ENCODE assay signal across 7 cellular contexts in the genomic region with DNA sequence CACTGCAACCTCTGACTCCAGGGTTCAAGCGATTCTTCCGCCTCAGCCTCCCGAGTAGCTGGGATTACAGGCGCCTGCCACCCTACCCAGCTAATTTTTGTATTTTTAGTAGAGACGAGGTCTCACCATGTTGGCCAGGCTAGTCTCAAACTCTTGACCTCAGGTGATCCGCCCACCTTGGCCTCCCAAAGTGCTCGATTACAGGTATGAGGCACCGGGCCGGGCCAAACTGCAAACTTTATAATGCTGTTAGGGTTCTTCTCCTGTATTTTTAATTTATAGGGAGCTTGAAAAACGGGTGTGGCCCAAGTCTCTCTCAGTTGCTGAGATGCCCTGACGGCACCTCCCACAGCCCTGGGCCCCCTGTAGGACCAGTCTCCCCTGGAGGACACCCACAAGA. TPM values are rescaled to one million over a fixed set of nuclear protein-coding genes. Genes with fewer than 3 reads are reported as not detected.
DNase-seq lines count a peak whose midpoint lies in the region; ATAC-seq and TF ChIP-seq lines count a peak whose summit lies in the region.
"Not testable (repeated sequence)": the region's sequence is repeated elsewhere in the genome, so short reads cannot be mapped to it uniquely, and the experiment has no call there.

No MANE protein-coding gene starts in this region.

- H3K79me2 ChIP-seq in OCI-LY7 (ENCODE audit: insufficient read depth, low read depth, low read length) = not testable (repeated sequence)

- not testable (repeated sequence) for ATAC-seq in heart left ventricle, left lobe of liver

- intact Hi-C loops in OCI-LY7 (cut with micrococcal nuclease; ENCODE audit: unreplicated experiment) (loop anchor here (10.0 kb wide), 1 partner anchor 373 kb away; a partner anchor contains a TSS), heart left ventricle (cut with DNase I) (loop anchor here in 1 of 10 donors (2.0 kb wide), 1 partner anchor 39 kb away; a partner anchor contains a TSS)
- intact Hi-C loops in colonic mucosa (cut with DNase I); left ventricle myocardium inferior (cut with micrococcal nuclease): not testable (repeated sequence)

- not testable (repeated sequence) for H3K36me3 Mint-ChIP-seq in osteocyte (ENCODE audit: unreplicated experiment); type B pancreatic cell

- not testable (repeated sequence) for TF ChIP-seq CTCF in OCI-LY7 (conservative IDR thresholded peaks at IDR 0.05; ENCODE audit: low read length); colonic mucosa (IDR thresholded peaks at IDR 0.05); heart left ventricle (IDR thresholded peaks at IDR 0.05); left ventricle myocardium inferior (IDR thresholded peaks at IDR 0.05; ENCODE audit: borderline replicate concordance); osteocyte (IDR thresholded peaks at IDR 0.05); type B pancreatic cell (conservative IDR thresholded peaks at IDR 0.05)

- not testable (repeated sequence) for H3K4me3 ChIP-seq in OCI-LY7 (ENCODE audit: low read depth, low read length, poor library complexity, severe bottlenecking); colonic mucosa; heart left ventricle; left ventricle myocardium inferior

- H3K27me3 ChIP-seq in colonic mucosa; heart left ventricle; left ventricle myocardium inferior (ENCODE audit: low read depth): not testable (repeated sequence)

- H3K9me2 ChIP-seq in OCI-LY7 (ENCODE audit: insufficient read depth, low read length) = not testable (repeated sequence)

- not testable (repeated sequence) for H3K36me3 ChIP-seq in OCI-LY7 (ENCODE audit: insufficient read depth, low read length); colonic mucosa; heart left ventricle; left ventricle myocardium inferior

- POLR2A ChIA-PET in OCI-LY7 (lab: Charles Lee) = interaction anchor here (0.5 to 1.6 kb wide), 3 partner anchors 9 to 89 kb away, joined by 3 read pairs; no protein-coding TSS in a partner anchor

- H3K27ac Mint-ChIP-seq in osteocyte (ENCODE audit: unreplicated experiment); type B pancreatic cell: not testable (repeated sequence)

- not testable (repeated sequence) for H3K4me3 Mint-ChIP-seq in osteocyte (ENCODE audit: unreplicated experiment); type B pancreatic cell

- not testable (repeated sequence) for H3K9me3 ChIP-seq in OCI-LY7 (ENCODE audit: low read length); colonic mucosa; heart left ventricle; left ventricle myocardium inferior (replicated peaks)

- H3K4me2 ChIP-seq in OCI-LY7 (ENCODE audit: low read length) = not testable (repeated sequence)

- H3K9me3 Mint-ChIP-seq in osteocyte (ENCODE audit: unreplicated experiment); type B pancreatic cell: not testable (repeated sequence)

- H3K9ac ChIP-seq in colonic mucosa (ENCODE audit: low read depth in 2 of 2, low read length in 2 of 2) = not testable (repeated sequence)

- H3K4me1 Mint-ChIP-seq in osteocyte (ENCODE audit: unreplicated experiment); type B pancreatic cell (ENCODE audit: unreplicated experiment): not testable (repeated sequence)

- H2AFZ ChIP-seq in OCI-LY7 (ENCODE audit: low read length) = not testable (repeated sequence)

- not testable (repeated sequence) for DNase-seq in OCI-LY7 (ENCODE audit: low spot score); heart left ventricle; left ventricle myocardium inferior
- DNase-seq in colonic mucosa = peak; percentile 11
- peak; percentile 32 for DNase-seq in left lobe of liver (ENCODE audit: low spot score)
- DNase-seq in osteocyte (ENCODE audit: extremely low spot score, unreplicated experiment) = peak; percentile 63
- peak; percentile 50 for DNase-seq in type B pancreatic cell (ENCODE audit: extremely low spot score, unreplicated experiment)

- BruUV-seq in OCI-LY7 (replicated peaks; lab: Mats Ljungman, UMichigan) = not testable (repeated sequence)

- H3K27me3 Mint-ChIP-seq in osteocyte (ENCODE audit: unreplicated experiment) = peaks cover 26% of the 10 kb centered on the region
- H3K27me3 Mint-ChIP-seq in type B pancreatic cell = not testable (repeated sequence)

- H3K4me1 ChIP-seq in OCI-LY7 (ENCODE audit: insufficient read depth, low read length, poor library complexity, severe bottlenecking) (peaks cover 36% of the 10 kb centered on the region), heart left ventricle (peaks cover 6 to 63% (median 40%) of the 10 kb centered on the region in 12 donors), left ventricle myocardium inferior (peaks cover 77% of the 10 kb centered on the region)
- H3K4me1 ChIP-seq in colonic mucosa = not testable (repeated sequence)

- TF ChIP-seq POLR2A in heart left ventricle (IDR thresholded peaks at IDR 0.05) = not testable (repeated sequence)

- not testable (repeated sequence) for H4K20me1 ChIP-seq in OCI-LY7 (ENCODE audit: insufficient read depth, low read length)

- 95 to 98% (median 96%) methylated on average over 11 of the region's 11 CpGs for WGBS in heart left ventricle, 4 donors

- H3K27ac ChIP-seq in OCI-LY7 (ENCODE audit: low read depth, low read length, poor library complexity, severe bottlenecking) = peak overlapping the region; percentile 64
- not testable (repeated sequence) for H3K27ac ChIP-seq in colonic mucosa
- peak overlapping the region in 11 of 12 donors; percentile 18 to 78 (median 51) for H3K27ac ChIP-seq in heart left ventricle
- H3K27ac ChIP-seq in left ventricle myocardium inferior (replicated peaks) = peak overlapping the region; percentile 90

- CTCF ChIA-PET in OCI-LY7 (lab: Charles Lee; ENCODE audit: unreplicated experiment) = not testable (repeated sequence)

RNA-seq across cellular contexts. Expression of a gene that starts 39.8 kb away (rescaled TPM):
- not detected in 2 replicates for total RNA-seq in OCI-LY7 (2014; rRNA removed; shearing (Covaris generic))
- not detected in 2 replicates for total RNA-seq in OCI-LY7 (2022)
- total RNA-seq in colonic mucosa = 1 to 10 TPM; 2.9 to 3.6 TPM
- total RNA-seq in heart left ventricle = 10 to 100 TPM in 6 of 9 donors, 1 to 10 TPM in 3; 7.8 to 30.8 (median 11.1) TPM
- 10 to 100 TPM in 1 of 2 donors, 1 to 10 TPM in 1; 9.9 to 25.2 TPM for polyA plus RNA-seq in heart left ventricle
- total RNA-seq in left ventricle myocardium inferior = 12.4 TPM
- 3.0 TPM for total RNA-seq in left lobe of liver
- total RNA-seq in osteocyte = 18.9 and 19.5 TPM in 2 replicates
- 4.3 and 28.8 TPM in 2 replicates for total RNA-seq in type B pancreatic cell (ENCODE audit: low replicate concordance)
